ENCODE assay signal across 27 cellular contexts in the genomic region with DNA sequence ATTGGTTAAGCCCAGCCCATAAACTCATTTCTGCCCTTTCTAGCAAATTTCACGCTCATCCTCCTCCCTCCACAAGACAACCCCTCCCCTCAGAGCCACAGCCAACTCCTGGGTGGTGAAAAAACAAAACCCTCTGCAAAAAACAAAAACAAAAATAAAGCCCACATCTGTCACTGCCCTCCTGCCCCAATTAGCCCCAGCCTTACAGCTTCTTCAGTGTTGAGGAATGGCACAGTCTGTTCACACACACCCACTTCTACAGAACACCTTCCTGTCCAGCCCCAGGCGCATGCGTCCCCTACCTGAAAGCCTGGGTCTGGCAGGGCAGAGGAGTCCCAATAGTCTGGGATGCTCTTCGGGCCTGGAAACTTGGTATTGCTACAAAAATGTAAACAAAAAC.
"Had no signal": no experiment of that assay in that cellular context is flagged by ENCODE, and none has a peak within 500 bp of the region (broad histone marks: within the 10 kb centered on the region; RNA-seq: fewer than 3 reads in every experiment).

No MANE protein-coding gene starts in this region.

- H3K4me1 ChIP-seq: gastrocnemius medialis, right lobe of liver, testis, transverse colon had no signal

- H3K27ac Mint-ChIP-seq: activated CD4-positive, alpha-beta T cell treated with anti-CD3 and anti-CD28 coated beads for 36 hours; activated T-cell treated with anti-CD3 and anti-CD28 coated beads, Interleukin-2, amount 50 U/mL, for 24 hours; activated T-helper 2 cell treated with anti-CD3 and anti-CD28 coated beads, Interferon-gamma antibody, Interleukin-2, Interleukin-4, amounts not matched to agents 10 μg/mL and 5 μg/mL and 100 μg/mL, durations not matched to agents 14 hours and 24 hours and 36 hours; nephron progenitor cell; progenitor cell of endocrine pancreas had no signal

- H3K27me3 ChIP-seq: brain microvascular endothelial cell, dorsolateral prefrontal cortex, gastrocnemius medialis, hepatocyte, neutrophil, ovary, right lobe of liver, testis, transverse colon had no signal

- H3K4me3 ChIP-seq: coronary artery, dorsolateral prefrontal cortex, gastrocnemius medialis, hepatocyte, mucosa of descending colon, ovary, right lobe of liver, testis, transverse colon had no signal

- ATAC-seq: activated CD4-positive, alpha-beta T cell treated with anti-CD3 and anti-CD28 coated beads for 36 hours; gastrocnemius medialis; left cardiac atrium; left ventricle myocardium superior; mucosa of descending colon had no signal

- H3K27ac ChIP-seq: brain microvascular endothelial cell, coronary artery, dorsolateral prefrontal cortex, gastrocnemius medialis, hepatocyte, neutrophil, ovary, right lobe of liver, testis, transverse colon had no signal

- H3K27me3 Mint-ChIP-seq: activated CD4-positive, alpha-beta T cell treated with anti-CD3 and anti-CD28 coated beads for 36 hours; activated T-cell treated with anti-CD3 and anti-CD28 coated beads, Interleukin-2, amount 50 U/mL, for 24 hours had no signal

- H3K36me3 ChIP-seq: brain microvascular endothelial cell, gastrocnemius medialis, ovary had no signal

- DNase-seq: activated CD4-positive, alpha-beta T cell treated with anti-CD3 and anti-CD28 coated beads for 36 hours; activated CD4-positive, alpha-beta T cell treated with anti-CD3 and anti-CD28 coated beads, Interleukin-2, amount 50 U/mL, for 4 hours; activated CD4-positive, CD25-positive, alpha-beta regulatory T cell; activated naive CD4-positive, alpha-beta T cell; activated T-cell treated with anti-CD3 and anti-CD28 coated beads, Interleukin-2, amount 50 U/mL, for 24 hours; amniotic stem cell; brain microvascular endothelial cell; dorsolateral prefrontal cortex; effector memory CD4-positive, alpha-beta T cell; erythroblast; gastrocnemius medialis; left cardiac atrium; left ventricle myocardium superior; mucosa of descending colon; nephron progenitor cell; ovary; SK-N-SH; stimulated activated CD4-positive, alpha-beta T cell treated with anti-CD3 and anti-CD28 coated beads, Interleukin-4, amount 100 ng/mL, for 1 hour; SW 1271; testis; transverse colon had no signal

- H3K9me3 Mint-ChIP-seq: activated T-cell treated with anti-CD3 and anti-CD28 coated beads, Interleukin-2, amount 50 U/mL, for 24 hours; activated T-helper 2 cell treated with anti-CD3 and anti-CD28 coated beads, Interferon-gamma antibody, Interleukin-2, Interleukin-4, amounts not matched to agents 10 μg/mL and 5 μg/mL and 100 μg/mL, durations not matched to agents 14 hours and 24 hours and 36 hours; nephron progenitor cell had no signal

- H3K9me3 ChIP-seq: gastrocnemius medialis, mucosa of descending colon, neutrophil, ovary, right lobe of liver, SK-N-SH, testis, transverse colon had no signal

- H3K4me3 Mint-ChIP-seq: activated CD4-positive, alpha-beta T cell treated with anti-CD3 and anti-CD28 coated beads for 36 hours; activated T-cell treated with anti-CD3 and anti-CD28 coated beads, Interleukin-2, amount 50 U/mL, for 24 hours; nephron progenitor cell had no signal
